In genomic region chr10:58086144-58086762, GRCh38 we compare ENCODE assay signal across 16 cellular contexts.
"Had no signal": no experiment of that assay in that cellular context is flagged by ENCODE, and none has a peak within 500 bp of the region (broad histone marks: within the 10 kb centered on the region; RNA-seq: fewer than 3 reads in every experiment).

No MANE protein-coding gene starts in this region.

- H3K27me3 ChIP-seq: brain microvascular endothelial cell, gastroesophageal sphincter, transverse colon had no signal

- H3K36me3 ChIP-seq: brain microvascular endothelial cell, gastroesophageal sphincter, transverse colon had no signal

- H3K4me1 ChIP-seq: gastroesophageal sphincter, psoas muscle had no signal

- H3K27me3 Mint-ChIP-seq: dendritic cell treated with granulocyte-macrophage colony-stimulating factor and Interleukin-4, amounts not matched to agents 40 ng/mL and 50 ng/mL, for 4 days had no signal

- H3K4me1 Mint-ChIP-seq: activated CD8-positive, alpha-beta memory T cell treated with anti-CD3 and anti-CD28 coated beads, Interleukin-2, amount 10 ng/mL, durations not matched to agents 7 days and 5 days had no signal

- H3K9me3 Mint-ChIP-seq: activated T-cell treated with anti-CD3 and anti-CD28 coated beads, Interleukin-2, amount 50 U/mL, for 4 hours; dendritic cell treated with granulocyte-macrophage colony-stimulating factor and Interleukin-4, amounts not matched to agents 40 ng/mL and 50 ng/mL, for 4 days; stimulated activated naive B cell treated with anti-CD40 and anti-IgM and Interleukin-4, amounts not matched to agents 10 μg/mL and 1 μg/mL and 100 μg/mL, for 72 hours had no signal

- H3K36me3 Mint-ChIP-seq: activated CD8-positive, alpha-beta memory T cell treated with anti-CD3 and anti-CD28 coated beads, Interleukin-2, amount 10 ng/mL, durations not matched to agents 7 days and 5 days; activated naive CD8-positive, alpha-beta T cell; stimulated activated naive B cell treated with anti-CD40 and anti-IgM and Interleukin-4, amounts not matched to agents 10 μg/mL and 1 μg/mL and 100 μg/mL, for 72 hours had no signal

- H3K4me3 ChIP-seq: gastroesophageal sphincter, psoas muscle, transverse colon had no signal

- H3K9me3 ChIP-seq: gastroesophageal sphincter, psoas muscle, transverse colon had no signal

- DNase-seq: activated CD8-positive, alpha-beta memory T cell treated with anti-CD3 and anti-CD28 coated beads, Interleukin-2, amount 10 ng/mL, durations not matched to agents 7 days and 5 days; activated gamma-delta T cell; activated T-cell treated with anti-CD3 and anti-CD28 coated beads, Interleukin-2, amount 50 U/mL, for 4 hours; amygdala; brain microvascular endothelial cell; cerebellar nuclear complex; kidney glomerular epithelial cell; psoas muscle; stimulated activated CD4-positive, alpha-beta T cell treated with anti-CD3 and anti-CD28 coated beads, Interleukin-2, amount 100 ng/mL, for 24 hours; stimulated activated naive B cell treated with anti-CD40 and anti-IgM and Interleukin-4, amounts not matched to agents 10 μg/mL and 1 μg/mL and 100 μg/mL, for 72 hours; transverse colon had no signal

- H3K4me3 Mint-ChIP-seq: activated CD8-positive, alpha-beta memory T cell treated with anti-CD3 and anti-CD28 coated beads, Interleukin-2, amount 10 ng/mL, durations not matched to agents 7 days and 5 days; activated naive CD8-positive, alpha-beta T cell; activated T-cell treated with anti-CD3 and anti-CD28 coated beads, Interleukin-2, amount 50 U/mL, for 4 hours; dendritic cell treated with granulocyte-macrophage colony-stimulating factor and Interleukin-4, amounts not matched to agents 40 ng/mL and 50 ng/mL, for 4 days; stimulated activated naive B cell treated with anti-CD40 and anti-IgM and Interleukin-4, amounts not matched to agents 10 μg/mL and 1 μg/mL and 100 μg/mL, for 72 hours had no signal

- ATAC-seq: activated CD4-positive, CD25-positive, alpha-beta regulatory T cell treated with anti-CD3 and anti-CD28 coated beads, Interleukin-2, amount 50 U/mL, for 24 hours; activated CD8-positive, alpha-beta memory T cell treated with anti-CD3 and anti-CD28 coated beads, Interleukin-2, amount 10 ng/mL, durations not matched to agents 7 days and 5 days; activated T-cell treated with anti-CD3 and anti-CD28 coated beads, Interleukin-2, amount 50 U/mL, for 4 hours; gastroesophageal sphincter; psoas muscle; sciatic nerve; stimulated activated naive B cell treated with anti-CD40 and anti-IgM and Interleukin-4, amounts not matched to agents 10 μg/mL and 1 μg/mL and 100 μg/mL, for 72 hours had no signal

- H3K27ac ChIP-seq: brain microvascular endothelial cell, gastroesophageal sphincter, psoas muscle, transverse colon had no signal

- H3K27ac Mint-ChIP-seq: activated CD8-positive, alpha-beta memory T cell treated with anti-CD3 and anti-CD28 coated beads, Interleukin-2, amount 10 ng/mL, durations not matched to agents 7 days and 5 days; activated naive CD8-positive, alpha-beta T cell; dendritic cell treated with granulocyte-macrophage colony-stimulating factor and Interleukin-4, amounts not matched to agents 40 ng/mL and 50 ng/mL, for 4 days; stimulated activated naive B cell treated with anti-CD40 and anti-IgM and Interleukin-4, amounts not matched to agents 10 μg/mL and 1 μg/mL and 100 μg/mL, for 72 hours had no signal
